In the genomic region with DNA sequence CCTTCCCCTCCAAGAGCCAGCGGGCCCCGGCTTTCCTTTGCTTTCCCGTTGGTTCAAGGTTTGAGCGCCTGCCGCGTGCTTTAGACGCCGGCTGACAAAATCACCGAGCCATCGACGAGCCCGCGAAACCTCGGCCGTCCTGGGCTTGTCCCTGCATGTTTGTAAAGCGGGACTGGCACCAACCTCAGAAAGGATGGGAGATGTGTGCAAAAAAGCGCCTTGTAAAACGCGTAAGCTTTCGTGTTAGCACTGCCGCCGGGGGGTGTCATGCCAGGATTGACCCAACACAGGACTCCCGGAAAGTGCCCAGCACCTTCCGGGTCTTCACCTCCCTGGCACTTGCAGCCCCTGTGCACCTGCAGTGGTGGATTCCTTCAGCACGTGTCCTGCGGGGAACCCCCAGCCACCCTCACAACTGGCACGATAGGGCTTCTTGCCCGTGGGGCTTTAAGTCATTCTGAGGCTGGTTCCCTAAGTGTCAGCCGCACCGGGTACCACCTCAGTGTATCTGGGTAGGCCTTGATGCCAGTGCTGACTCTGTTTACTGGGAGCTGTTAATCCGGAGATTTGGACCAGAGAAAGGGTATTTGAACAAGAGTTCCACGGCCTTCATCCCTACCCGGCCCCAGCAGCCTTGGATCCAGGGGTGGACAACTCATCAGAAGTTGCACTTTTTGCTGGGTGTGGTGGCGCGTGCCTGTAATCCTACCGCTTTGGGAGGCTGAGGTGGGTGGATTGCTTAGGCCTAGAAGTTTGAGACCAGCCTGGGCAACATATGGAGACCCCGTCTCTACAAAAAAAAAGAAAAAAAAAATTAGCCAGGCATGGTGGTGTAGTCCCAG, we compare ENCODE assay signal across 8 cellular contexts. TPM values are rescaled to one million over a fixed set of nuclear protein-coding genes. Genes with fewer than 3 reads are reported as not detected.
A peak's percentile ranks its signal among the peaks of the same experiment; 100 is the strongest.
DNase-seq lines count a peak whose midpoint lies in the region; TF ChIP-seq lines count a peak whose summit lies in the region.

No MANE protein-coding gene starts in this region.

- H3K4me1 ChIP-seq in muscle layer of duodenum (ENCODE audit: control insufficient read depth in 1 of 2, insufficient read depth in 2 of 2, low read length in 2 of 2) (peaks cover 14 to 50% of the 10 kb centered on the region in 2 donors), thyroid gland (peaks cover 20 to 22% of the 10 kb centered on the region in 2 donors)

- TF ChIP-seq POLR2A in GM19099 (IDR thresholded peaks at IDR 0.05; ENCODE audit: extremely low read depth, insufficient read length, low read depth) (peak; percentile 33), thyroid gland (IDR thresholded peaks at IDR 0.05) (no peak)

- TF ChIP-seq CTCF in 22Rv1 (IDR thresholded peaks at IDR 0.05) (no peak), choroid plexus epithelial cell (conservative IDR thresholded peaks at IDR 0.05; ENCODE audit: low read depth, low read length) (no peak), thyroid gland (IDR thresholded peaks at IDR 0.05) (no peak)

- peak; percentile 13 for DNase-seq in T-helper 9 cell
- peak; percentile 25 for DNase-seq in choroid plexus epithelial cell (ENCODE audit: low read depth)
- no peak for DNase-seq in thyroid gland
- no peak for DNase-seq in NCI-H2107 treated with DMSO at 0.1 percent for 48 hours (lab: John Stamatoyannopoulos, UW; ENCODE audit: unreplicated experiment)
- no peak for DNase-seq in COR-L47 (lab: John Stamatoyannopoulos, UW)

- 14 to 30% methylated on average over 15 to 31 of the region's 37 CpGs for WGBS in thyroid gland, 2 donors

- H3K9me3 ChIP-seq in muscle layer of duodenum (ENCODE audit: control insufficient read depth in 1 of 2, low read length in 2 of 2): no peaks in the 10 kb centered on the region
- no peaks in the 10 kb centered on the region for H3K9me3 ChIP-seq in thyroid gland

- H3K27me3 ChIP-seq in muscle layer of duodenum (ENCODE audit: low read depth, low read length) (no peaks in the 10 kb centered on the region), thyroid gland (no peaks in the 10 kb centered on the region)

- intact Hi-C loops in thyroid gland (cut with DNase I): loop anchor here (5.0 kb wide), 1 partner anchor 98 kb away; no protein-coding TSS in a partner anchor

- H3K4me3 ChIP-seq in choroid plexus epithelial cell (ENCODE audit: low read depth, low read length) (peak overlapping the region; percentile 83), muscle layer of duodenum (ENCODE audit: low read depth in 1 of 2, low read length in 2 of 2) (peak overlapping the region; percentile 79 to 100), thyroid gland (replicated peaks in 1 of 3) (peak overlapping the region; percentile 34 to 98 (median 79))

- H3K27ac ChIP-seq in 22Rv1 (peak overlapping the region; percentile 81), muscle layer of duodenum (ENCODE audit: low read length) (peak overlapping the region; percentile 21), thyroid gland (peak overlapping the region in 2 of 3 donors; percentile 72 to 74)

- H3K36me3 ChIP-seq in muscle layer of duodenum (ENCODE audit: control insufficient read depth in 1 of 2, insufficient read depth in 2 of 2, low read length in 2 of 2): peaks cover 0 to 15% of the 10 kb centered on the region in 2 donors
- H3K36me3 ChIP-seq in thyroid gland: no peaks in the 10 kb centered on the region

RNA-seq across cellular contexts. Expression of a gene that starts 0.8 kb away (rescaled TPM):
- total RNA-seq in thyroid gland: 100 to 1,000 TPM in 1 of 4 donors, 10 to 100 TPM in 3; 17.0 to 107 (median 53.7) TPM

RNA-seq across cellular contexts. Expression of a gene that starts 1.1 kb away (rescaled TPM):
- 10 to 100 TPM; 37.9 to 82.2 (median 64.9) TPM for total RNA-seq in thyroid gland

RNA-seq across cellular contexts. Expression of a gene that starts 17.2 kb away (rescaled TPM):
- total RNA-seq in thyroid gland: 10 to 100 TPM in 1 of 4 donors, 1 to 10 TPM in 3; 6.9 to 12.0 (median 8.6) TPM

RNA-seq across cellular contexts. Expression of a gene that starts 55.2 kb away (rescaled TPM):
- 100 to 1,000 TPM in 3 of 4 donors, 10 to 100 TPM in 1; 81.8 to 140 (median 121) TPM for total RNA-seq in thyroid gland

Comparison
In these comparisons a context has a peak if more than half of its experiments do, and no peak if none do; other contexts are left out.
1. H3K27ac ChIP-seq: peak in every context shown above with its lines; median percentile 81 in 22Rv1; 73 in thyroid gland; 21 in muscle layer of duodenum.
2. DNase-seq: peak in T-helper 9 cell (single experiment) and choroid plexus epithelial cell (single experiment); none in thyroid gland (0 of 2), NCI-H2107 treated with DMSO at 0.1 percent for 48 hours (single experiment) and COR-L47 (single experiment).
3. Peak in every context shown above with its lines, with median percentiles within 50 percentile points of each other: H3K4me3 ChIP-seq.